Comparison of ENCODE assay signal across 26 cellular contexts in the genomic region with DNA sequence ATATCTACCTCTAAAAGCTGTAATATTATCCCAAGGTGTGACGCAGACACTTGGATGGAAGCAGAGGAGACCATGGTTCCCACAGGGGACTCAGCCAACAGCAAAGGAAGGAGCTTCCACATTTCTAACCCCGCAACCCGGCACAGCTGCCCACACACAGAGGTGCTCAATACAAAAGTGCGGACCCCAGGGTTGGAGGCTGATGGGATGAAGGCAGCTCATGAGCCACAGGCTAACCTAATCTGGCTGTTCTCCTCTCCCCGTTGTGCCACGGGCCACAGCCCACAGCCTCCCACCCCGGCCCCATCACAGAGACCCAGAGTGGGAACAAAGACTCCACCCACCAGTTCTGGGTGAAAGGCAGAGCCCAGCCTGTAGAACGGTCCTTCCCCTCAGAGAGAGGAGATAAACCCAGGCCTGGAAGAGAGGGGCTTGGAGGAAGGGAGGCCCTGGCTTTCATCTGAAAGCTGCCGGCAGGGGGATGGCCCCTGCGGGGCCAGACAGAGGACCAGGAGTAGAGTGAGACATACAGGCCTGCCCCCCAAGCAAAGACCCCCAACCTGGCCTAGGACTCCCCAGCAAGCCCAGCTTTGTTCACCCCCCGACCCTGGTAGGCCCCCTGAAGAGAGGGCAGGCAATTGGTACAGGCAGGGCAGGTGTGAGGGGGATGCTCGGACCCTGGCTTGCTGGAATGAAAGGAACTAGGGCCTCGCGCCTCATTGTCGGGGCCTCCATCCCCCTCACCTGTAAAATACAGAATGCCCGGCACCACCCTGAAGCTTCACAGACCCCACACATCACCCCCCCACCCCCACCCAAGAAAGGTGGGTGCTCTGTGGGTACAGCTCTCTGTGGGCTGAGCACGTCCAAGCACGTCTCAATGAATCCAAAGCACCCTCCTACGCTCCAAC. TPM values are rescaled to one million over a fixed set of nuclear protein-coding genes. Genes with fewer than 3 reads are reported as not detected.
A peak's percentile ranks its signal among the peaks of the same experiment; 100 is the strongest.
DNase-seq lines count a peak whose midpoint lies in the region; ATAC-seq and TF ChIP-seq lines count a peak whose summit lies in the region.
"Had no signal": no experiment of that assay in that cellular context is flagged by ENCODE, and none has a peak within 500 bp of the region (broad histone marks: within the 10 kb centered on the region; RNA-seq: fewer than 3 reads in every experiment).

No MANE protein-coding gene starts in this region.

- no peak overlapping the region for H3K4me3 Mint-ChIP-seq in WTC11

- H3K27me3 Mint-ChIP-seq in WTC11 (ENCODE audit: low read depth), result no peaks in the 10 kb centered on the region

- in situ Hi-C loops in GM13977 (cut with MboI; ENCODE audit: low pct_unique_long_range_greater_than_20kb, low sequenced_read_pairs, unreplicated experiment), result no loop called here

- H4K5ac ChIP-seq in mesendoderm (ENCODE audit: low read length), result no peak overlapping the region

- no peak overlapping the region for H3K4me2 ChIP-seq in mesendoderm (ENCODE audit: low read length)
- H3K4me2 ChIP-seq: A549 had no signal

- no peaks in the 10 kb centered on the region for H3K9me3 Mint-ChIP-seq in WTC11

- CTCF ChIA-PET in WTC11 (lab: Charles Lee), result interaction anchor here (0.9 to 6.9 kb wide), 4 partner anchors 11 to 162 kb away, joined by 3 to 69 read pairs (median 10); no protein-coding TSS in a partner anchor

- H3K36me3 ChIP-seq in mesendoderm (ENCODE audit: control insufficient read depth, insufficient read depth, low read length) (no peaks in the 10 kb centered on the region), WERI-Rb-1 (no peaks in the 10 kb centered on the region)
- H3K36me3 ChIP-seq: HAP-1, MG63, SJSA1 had no signal

- no peak overlapping the region for H2BK15ac ChIP-seq in mesendoderm (replicated peaks; ENCODE audit: low read depth)

- H2BK120ac ChIP-seq in mesendoderm (ENCODE audit: low read depth, low read length), result no peak overlapping the region

- no peaks in the 10 kb centered on the region for H3K27me3 ChIP-seq in mesendoderm (ENCODE audit: insufficient read depth, low read length, poor library complexity)
- H3K27me3 ChIP-seq in WERI-Rb-1 (ENCODE audit: insufficient read depth, low read depth, severe bottlenecking), result peaks cover 8% of the 10 kb centered on the region
- H3K27me3 ChIP-seq: MG63, SJSA1 had no signal

- POLR2A ChIA-PET in WTC11 (lab: Charles Lee), result interaction anchor here (2.1 kb wide), 1 partner anchor 10 kb away, joined by 8 read pairs; no protein-coding TSS in a partner anchor

- peaks cover 41% of the 10 kb centered on the region for H3K36me3 Mint-ChIP-seq in WTC11

- no peak overlapping the region for H2BK5ac ChIP-seq in mesendoderm (ENCODE audit: low read length)

- H3K9me3 ChIP-seq in WERI-Rb-1 (ENCODE audit: severe bottlenecking), result no peaks in the 10 kb centered on the region
- H3K9me3 ChIP-seq: A549, HAP-1, MG63, SJSA1 had no signal

- H3K56ac ChIP-seq in mesendoderm (ENCODE audit: low read length), result no peak overlapping the region

- H3K4me1 ChIP-seq in mesendoderm (ENCODE audit: control insufficient read depth, low read depth, low read length), result peaks cover 17% of the 10 kb centered on the region
- H3K4me1 ChIP-seq: HAP-1 had no signal

- no CpG with 5 or more reads among the region's 19 CpGs for WGBS in mesendoderm (ENCODE audit: extremely low coverage, insufficient coverage, low lambda C conversion rate)

- H3K23ac ChIP-seq in mesendoderm (ENCODE audit: low read length), result no peak overlapping the region

- H2AK5ac ChIP-seq in mesendoderm (ENCODE audit: low read length), result peak overlapping the region; percentile 22

- H3K4ac ChIP-seq in mesendoderm (ENCODE audit: low read depth, low read length), result no peak overlapping the region

- DNase-seq in WTC11 (ENCODE audit: low spot score) (no peak), mesendoderm (no peak), NAMALWA (ENCODE audit: low spot score) (no peak), GM13977 (ENCODE audit: low spot score) (no peak), WERI-Rb-1 (no peak)
- DNase-seq: AML-193, Calu3, DMS79 treated with DMSO at 0.1 percent for 48 hours, GF-D8, IMR-90, KG1, MG63, NCI-H1048, NCI-H1417, NCI-H1694, NCI-H2029 treated with DMSO at 0.1 percent for 48 hours, NCI-H2227 treated with DMSO at 0.1 percent for 48 hours, NCI-H526 treated with DMSO at 0.1 percent for 48 hours, Right ventricle myocardium superior, RPMI8226 had no signal

- H3K79me1 ChIP-seq in mesendoderm (ENCODE audit: low read length), result peaks cover 1% of the 10 kb centered on the region

- TF ChIP-seq CTCF in C4-2B (conservative IDR thresholded peaks at IDR 0.05), result no peak
- no peak for TF ChIP-seq CTCF in WTC11 (IDR thresholded peaks at IDR 0.05)
- TF ChIP-seq CTCF in GM13977 (IDR thresholded peaks at IDR 0.05; ENCODE audit: extremely low read depth, insufficient read depth, missing control alignments), result no peak
- no peak for TF ChIP-seq CTCF in WERI-Rb-1 (IDR thresholded peaks at IDR 0.05; ENCODE audit: low read depth, low read length)

- ATAC-seq in WTC11 (no peak), GM18870 (IDR thresholded peaks at IDR 0.05; ENCODE audit: unreplicated experiment) (no peak)
- ATAC-seq: A549 had no signal

- H3K4me1 Mint-ChIP-seq in WTC11, result peaks cover 47% of the 10 kb centered on the region

- H3K27ac Mint-ChIP-seq in WTC11, result no peak overlapping the region

- no peak overlapping the region for H3K18ac ChIP-seq in mesendoderm (ENCODE audit: low read length)

- no peak overlapping the region for H3K4me3 ChIP-seq in mesendoderm (ENCODE audit: low read length)
- no peak overlapping the region for H3K4me3 ChIP-seq in WERI-Rb-1 (ENCODE audit: low read depth, low read length)
- H3K4me3 ChIP-seq: A549, HAP-1, MG63, SJSA1 had no signal

- H3K9ac ChIP-seq in mesendoderm (ENCODE audit: low read length), result no peak overlapping the region

- H4K8ac ChIP-seq in mesendoderm (ENCODE audit: low read depth, low read length), result no peak overlapping the region

- H3K27ac ChIP-seq in C4-2B (peak overlapping the region; percentile 87), mesendoderm (ENCODE audit: low read depth, low read length) (no peak overlapping the region), WERI-Rb-1 (no peak overlapping the region)
- H3K27ac ChIP-seq: A549, SJSA1 had no signal

- peaks cover 40% of the 10 kb centered on the region for H3K79me2 ChIP-seq in mesendoderm (ENCODE audit: control insufficient read depth, insufficient read depth, low read length)

TF ChIP-seq in WTC11, 78 proteins besides CTCF, POLR2A, EP300 and RAD21:
- TF ChIP-seq, protein P1, sequence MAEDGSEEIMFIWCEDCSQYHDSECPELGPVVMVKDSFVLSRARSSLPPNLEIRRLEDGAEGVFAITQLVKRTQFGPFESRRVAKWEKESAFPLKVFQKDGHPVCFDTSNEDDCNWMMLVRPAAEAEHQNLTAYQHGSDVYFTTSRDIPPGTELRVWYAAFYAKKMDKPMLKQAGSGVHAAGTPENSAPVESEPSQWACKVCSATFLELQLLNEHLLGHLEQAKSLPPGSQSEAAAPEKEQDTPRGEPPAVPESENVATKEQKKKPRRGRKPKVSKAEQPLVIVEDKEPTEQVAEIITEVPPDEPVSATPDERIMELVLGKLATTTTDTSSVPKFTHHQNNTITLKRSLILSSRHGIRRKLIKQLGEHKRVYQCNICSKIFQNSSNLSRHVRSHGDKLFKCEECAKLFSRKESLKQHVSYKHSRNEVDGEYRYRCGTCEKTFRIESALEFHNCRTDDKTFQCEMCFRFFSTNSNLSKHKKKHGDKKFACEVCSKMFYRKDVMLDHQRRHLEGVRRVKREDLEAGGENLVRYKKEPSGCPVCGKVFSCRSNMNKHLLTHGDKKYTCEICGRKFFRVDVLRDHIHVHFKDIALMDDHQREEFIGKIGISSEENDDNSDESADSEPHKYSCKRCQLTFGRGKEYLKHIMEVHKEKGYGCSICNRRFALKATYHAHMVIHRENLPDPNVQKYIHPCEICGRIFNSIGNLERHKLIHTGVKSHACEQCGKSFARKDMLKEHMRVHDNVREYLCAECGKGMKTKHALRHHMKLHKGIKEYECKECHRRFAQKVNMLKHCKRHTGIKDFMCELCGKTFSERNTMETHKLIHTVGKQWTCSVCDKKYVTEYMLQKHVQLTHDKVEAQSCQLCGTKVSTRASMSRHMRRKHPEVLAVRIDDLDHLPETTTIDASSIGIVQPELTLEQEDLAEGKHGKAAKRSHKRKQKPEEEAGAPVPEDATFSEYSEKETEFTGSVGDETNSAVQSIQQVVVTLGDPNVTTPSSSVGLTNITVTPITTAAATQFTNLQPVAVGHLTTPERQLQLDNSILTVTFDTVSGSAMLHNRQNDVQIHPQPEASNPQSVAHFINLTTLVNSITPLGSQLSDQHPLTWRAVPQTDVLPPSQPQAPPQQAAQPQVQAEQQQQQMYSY (CRISPR knock-in tag; IDR thresholded peaks at IDR 0.05), result 0 out of 2 replicates have a peak, but pooled peaks have one; percentile 48
- TF ChIP-seq, protein P2, sequence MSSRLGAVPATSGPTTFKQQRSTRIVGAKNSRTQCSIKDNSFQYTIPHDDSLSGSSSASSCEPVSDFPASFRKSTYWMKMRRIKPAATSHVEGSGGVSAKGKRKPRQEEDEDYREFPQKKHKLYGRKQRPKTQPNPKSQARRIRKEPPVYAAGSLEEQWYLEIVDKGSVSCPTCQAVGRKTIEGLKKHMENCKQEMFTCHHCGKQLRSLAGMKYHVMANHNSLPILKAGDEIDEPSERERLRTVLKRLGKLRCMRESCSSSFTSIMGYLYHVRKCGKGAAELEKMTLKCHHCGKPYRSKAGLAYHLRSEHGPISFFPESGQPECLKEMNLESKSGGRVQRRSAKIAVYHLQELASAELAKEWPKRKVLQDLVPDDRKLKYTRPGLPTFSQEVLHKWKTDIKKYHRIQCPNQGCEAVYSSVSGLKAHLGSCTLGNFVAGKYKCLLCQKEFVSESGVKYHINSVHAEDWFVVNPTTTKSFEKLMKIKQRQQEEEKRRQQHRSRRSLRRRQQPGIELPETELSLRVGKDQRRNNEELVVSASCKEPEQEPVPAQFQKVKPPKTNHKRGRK (CRISPR knock-in tag; IDR thresholded peaks at IDR 0.05; ENCODE audit: borderline replicate concordance), result no peak

RNA-seq across cellular contexts. Expression of a gene that starts 6.9 kb away (rescaled TPM):
- 134 to 140 TPM (median 137 TPM) in 3 replicates for total RNA-seq in WTC11 (2021)
- 111 TPM for polyA plus RNA-seq in mesendoderm (2013, experiment 1 of 2)
- 108 TPM for polyA plus RNA-seq in mesendoderm (2013, experiment 2 of 2)
- total RNA-seq: IMR-90 had no signal

RNA-seq across cellular contexts. Expression of a gene that starts 17.3 kb away (rescaled TPM):
- total RNA-seq in WTC11 (2021), result not detected in 3 replicates
- polyA plus RNA-seq in mesendoderm (2013, experiment 1 of 2), result not detected
- polyA plus RNA-seq in mesendoderm (2013, experiment 2 of 2), result not detected
- total RNA-seq: Calu3, IMR-90, NCI-H460, Right ventricle myocardium superior, SJSA1 had no signal
- polyA plus RNA-seq: A549, IMR-90 had no signal

RNA-seq across cellular contexts. Expression of a gene that starts 43.7 kb away (rescaled TPM):
- 70.6 to 88.4 TPM (median 71.2 TPM) in 3 replicates for total RNA-seq in WTC11 (2021)
- 86.5 TPM for polyA plus RNA-seq in mesendoderm (2013, experiment 1 of 2)
- 91.0 TPM for polyA plus RNA-seq in mesendoderm (2013, experiment 2 of 2)
